1 cellular context compared by ENCODE assay signal in the genomic region with DNA sequence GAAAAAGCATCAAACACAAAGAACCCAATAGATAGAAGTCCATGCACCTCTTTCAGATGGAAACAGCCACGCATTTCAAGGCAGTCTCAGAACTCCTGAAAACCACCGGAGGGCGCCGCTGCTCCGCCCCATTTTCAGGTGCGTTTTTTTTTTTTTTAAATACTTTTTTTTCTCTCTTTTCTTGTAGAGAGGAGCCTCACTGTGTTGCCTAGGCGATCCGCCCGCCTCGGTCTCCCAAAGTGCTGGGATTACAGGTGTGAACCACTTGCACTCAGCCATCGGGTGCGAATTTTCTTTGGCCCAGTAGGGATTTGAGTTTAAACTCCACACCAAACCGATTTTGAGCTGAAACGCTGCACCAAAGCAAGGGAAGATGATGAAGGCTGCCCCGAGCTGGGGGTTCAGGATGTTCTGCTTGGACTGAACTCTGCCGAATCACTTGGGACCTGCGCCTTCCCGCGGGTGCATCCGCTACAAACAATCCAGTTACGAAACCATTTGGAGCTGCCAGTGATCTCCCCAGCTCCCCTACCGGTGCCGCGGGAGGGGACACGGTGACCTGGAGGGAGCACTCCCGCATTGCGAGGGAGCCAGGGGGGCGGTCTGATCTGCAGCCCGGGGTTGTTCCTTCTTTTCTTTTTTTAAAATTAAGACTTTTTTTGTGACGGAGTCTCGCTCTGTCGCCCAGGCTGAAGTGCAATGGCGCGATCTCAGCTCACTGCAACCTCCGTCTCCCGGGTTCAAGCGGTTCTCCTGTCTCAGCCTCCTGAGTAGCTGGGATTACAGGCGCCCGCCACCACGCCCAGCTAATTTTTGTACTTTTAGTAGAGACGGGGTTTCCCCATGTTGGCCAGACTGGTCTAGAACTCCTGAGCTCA.
TF ChIP-seq lines count a peak whose summit lies in the region.

No MANE protein-coding gene starts in this region.

TF ChIP-seq in HEK293, 187 proteins besides CTCF, POLR2A, EP300 and RAD21 (continued from another document):
- TF ChIP-seq ZNF280D (tag by site-specific recombination; IDR thresholded peaks at IDR 0.05), result no peak
- TF ChIP-seq ZNF18 (tag by site-specific recombination; IDR thresholded peaks at IDR 0.05), result peak; percentile 85
- TF ChIP-seq GLIS1 (tag by site-specific recombination; IDR thresholded peaks at IDR 0.05), result peak; percentile 72
- TF ChIP-seq ZNF530 (tag by site-specific recombination; IDR thresholded peaks at IDR 0.05; ENCODE audit: low read depth), result no peak
- TF ChIP-seq, protein P1, sequence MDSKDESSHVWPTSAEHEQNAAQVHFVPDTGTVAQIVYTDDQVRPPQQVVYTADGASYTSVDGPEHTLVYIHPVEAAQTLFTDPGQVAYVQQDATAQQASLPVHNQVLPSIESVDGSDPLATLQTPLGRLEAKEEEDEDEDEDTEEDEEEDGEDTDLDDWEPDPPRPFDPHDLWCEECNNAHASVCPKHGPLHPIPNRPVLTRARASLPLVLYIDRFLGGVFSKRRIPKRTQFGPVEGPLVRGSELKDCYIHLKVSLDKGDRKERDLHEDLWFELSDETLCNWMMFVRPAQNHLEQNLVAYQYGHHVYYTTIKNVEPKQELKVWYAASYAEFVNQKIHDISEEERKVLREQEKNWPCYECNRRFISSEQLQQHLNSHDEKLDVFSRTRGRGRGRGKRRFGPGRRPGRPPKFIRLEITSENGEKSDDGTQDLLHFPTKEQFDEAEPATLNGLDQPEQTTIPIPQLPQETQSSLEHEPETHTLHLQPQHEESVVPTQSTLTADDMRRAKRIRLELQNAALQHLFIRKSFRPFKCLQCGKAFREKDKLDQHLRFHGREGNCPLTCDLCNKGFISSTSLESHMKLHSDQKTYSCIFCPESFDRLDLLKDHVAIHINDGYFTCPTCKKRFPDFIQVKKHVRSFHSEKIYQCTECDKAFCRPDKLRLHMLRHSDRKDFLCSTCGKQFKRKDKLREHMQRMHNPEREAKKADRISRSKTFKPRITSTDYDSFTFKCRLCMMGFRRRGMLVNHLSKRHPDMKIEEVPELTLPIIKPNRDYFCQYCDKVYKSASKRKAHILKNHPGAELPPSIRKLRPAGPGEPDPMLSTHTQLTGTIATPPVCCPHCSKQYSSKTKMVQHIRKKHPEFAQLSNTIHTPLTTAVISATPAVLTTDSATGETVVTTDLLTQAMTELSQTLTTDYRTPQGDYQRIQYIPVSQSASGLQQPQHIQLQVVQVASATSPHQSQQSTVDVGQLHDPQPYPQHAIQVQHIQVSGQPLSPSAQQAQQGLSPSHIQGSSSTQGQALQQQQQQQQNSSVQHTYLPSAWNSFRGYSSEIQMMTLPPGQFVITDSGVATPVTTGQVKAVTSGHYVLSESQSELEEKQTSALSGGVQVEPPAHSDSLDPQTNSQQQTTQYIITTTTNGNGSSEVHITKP (tag by site-specific recombination; IDR thresholded peaks at IDR 0.05), result peak; percentile 86
- TF ChIP-seq ZBTB17 (tag by site-specific recombination; IDR thresholded peaks at IDR 0.05), result no peak
- no peak for TF ChIP-seq ZNF776 (tag by site-specific recombination; IDR thresholded peaks at IDR 0.05; ENCODE audit: borderline replicate concordance)
- TF ChIP-seq KLF7 (tag by site-specific recombination; IDR thresholded peaks at IDR 0.05; ENCODE audit: borderline replicate concordance), result no peak
- no peak for TF ChIP-seq ZNF211 (tag by site-specific recombination; IDR thresholded peaks at IDR 0.05; ENCODE audit: low read depth)
- TF ChIP-seq ZNF404 (tag by site-specific recombination; IDR thresholded peaks at IDR 0.05), result no peak
- TF ChIP-seq PRDM2 (tag by site-specific recombination; IDR thresholded peaks at IDR 0.05; ENCODE audit: borderline replicate concordance), result no peak
- TF ChIP-seq KLF8 (tag by site-specific recombination; IDR thresholded peaks at IDR 0.05), result no peak
- no peak for TF ChIP-seq ZNF175 (tag by site-specific recombination; IDR thresholded peaks at IDR 0.05)
- no peak for TF ChIP-seq ZNF223 (tag by site-specific recombination; IDR thresholded peaks at IDR 0.05)
- TF ChIP-seq ZNF580 (tag by site-specific recombination; IDR thresholded peaks at IDR 0.05), result no peak
- no peak for TF ChIP-seq ZBTB1 (tag by site-specific recombination; IDR thresholded peaks at IDR 0.05)
- no peak for TF ChIP-seq ZNF791 (tag by site-specific recombination; IDR thresholded peaks at IDR 0.05)
- TF ChIP-seq, protein P2, sequence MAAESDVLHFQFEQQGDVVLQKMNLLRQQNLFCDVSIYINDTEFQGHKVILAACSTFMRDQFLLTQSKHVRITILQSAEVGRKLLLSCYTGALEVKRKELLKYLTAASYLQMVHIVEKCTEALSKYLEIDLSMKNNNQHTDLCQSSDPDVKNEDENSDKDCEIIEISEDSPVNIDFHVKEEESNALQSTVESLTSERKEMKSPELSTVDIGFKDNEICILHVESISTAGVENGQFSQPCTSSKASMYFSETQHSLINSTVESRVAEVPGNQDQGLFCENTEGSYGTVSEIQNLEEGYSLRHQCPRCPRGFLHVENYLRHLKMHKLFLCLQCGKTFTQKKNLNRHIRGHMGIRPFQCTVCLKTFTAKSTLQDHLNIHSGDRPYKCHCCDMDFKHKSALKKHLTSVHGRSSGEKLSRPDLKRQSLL (tag by site-specific recombination; IDR thresholded peaks at IDR 0.05), result no peak
